In the genomic region with DNA sequence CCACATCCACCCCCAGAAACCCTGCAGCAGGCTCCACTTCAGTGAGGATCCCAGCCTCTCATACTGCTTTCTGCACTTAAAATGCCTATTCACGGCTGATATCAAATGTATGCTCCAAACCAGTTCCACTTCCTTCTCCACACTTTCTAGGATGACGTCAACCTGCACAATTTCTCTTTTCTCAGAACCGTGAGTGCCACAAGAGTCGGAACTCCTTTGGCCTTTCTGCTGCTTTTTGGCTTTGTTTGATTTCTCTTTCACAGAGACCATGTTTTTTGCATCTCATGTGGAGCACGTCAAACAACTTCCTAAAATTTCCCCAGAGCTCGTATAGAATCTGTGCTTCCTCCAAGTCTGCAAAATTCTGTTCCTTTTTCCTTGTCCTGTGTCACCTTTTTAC, we compare ENCODE assay signal across 17 cellular contexts.
DNase-seq lines count a peak whose midpoint lies in the region; ATAC-seq and TF ChIP-seq lines count a peak whose summit lies in the region.
"Had no signal": no experiment of that assay in that cellular context is flagged by ENCODE, and none has a peak within 500 bp of the region (broad histone marks: within the 10 kb centered on the region; RNA-seq: fewer than 3 reads in every experiment).

No MANE protein-coding gene starts in this region.

- no peaks in the 10 kb centered on the region for H3K36me3 Mint-ChIP-seq in activated B cell treated with CpG ODN at 0.5 μM for 24 hours (ENCODE audit: low read depth)
- H3K36me3 Mint-ChIP-seq: CD8-positive, alpha-beta T cell; natural killer cell had no signal

- DNase-seq in NCI-H345 (lab: John Stamatoyannopoulos, UW), result peak; percentile 14
- no peak for DNase-seq in NCI-H345 treated with DMSO at 0.1 percent for 48 hours (lab: John Stamatoyannopoulos, UW; ENCODE audit: unreplicated experiment)
- peak; percentile 56 for DNase-seq in NCI-H187 treated with DMSO at 0.1 percent for 48 hours (lab: John Stamatoyannopoulos, UW)
- no peak for DNase-seq in activated B cell treated with CpG ODN at 0.5 μM for 24 hours
- peak; percentile 9 for DNase-seq in sciatic nerve (ENCODE audit: low spot score)
- no peak for DNase-seq in coronary artery (ENCODE audit: low spot score)
- no peak for DNase-seq in breast epithelium (ENCODE audit: low spot score in 2 of 2)
- DNase-seq in NCI-H524 (lab: John Stamatoyannopoulos, UW), result no peak
- DNase-seq: 8988T; activated naive CD4-positive, alpha-beta T cell treated with Interleukin-2 at 50 U/mL for 16 hours; brain microvascular endothelial cell; CD8-positive, alpha-beta T cell; effector CD4-positive, alpha-beta T cell; natural killer cell; NCI-H2029 treated with DMSO at 0.1 percent for 48 hours; psoas muscle; WERI-Rb-1 had no signal

- H3K4me3 ChIP-seq in coronary artery (no peak overlapping the region), breast epithelium (no peak overlapping the region)
- H3K4me3 ChIP-seq: psoas muscle had no signal

- TF ChIP-seq POLR2A in breast epithelium (IDR thresholded peaks at IDR 0.05), result no peak

- no peaks in the 10 kb centered on the region for H3K36me3 ChIP-seq in breast epithelium
- H3K36me3 ChIP-seq: brain microvascular endothelial cell had no signal

- peak; percentile 71 for ATAC-seq in activated B cell treated with CpG ODN at 0.5 μM for 24 hours (ENCODE audit: low read depth)
- ATAC-seq in sciatic nerve, result peak; percentile 39
- ATAC-seq: CD8-positive, alpha-beta T cell; psoas muscle had no signal

- TF ChIP-seq CTCF in activated B cell treated with CpG ODN at 0.5 μM for 24 hours (IDR thresholded peaks at IDR 0.05) (no peak), coronary artery (IDR thresholded peaks at IDR 0.05) (no peak), breast epithelium (IDR thresholded peaks at IDR 0.05) (no peak)

- no peak overlapping the region for H3K27ac Mint-ChIP-seq in activated B cell treated with CpG ODN at 0.5 μM for 24 hours
- H3K27ac Mint-ChIP-seq: CD8-positive, alpha-beta T cell; natural killer cell had no signal

- H3K27me3 Mint-ChIP-seq in activated B cell treated with CpG ODN at 0.5 μM for 24 hours, result peaks cover 5% of the 10 kb centered on the region

- no peaks in the 10 kb centered on the region for H3K27me3 ChIP-seq in breast epithelium
- H3K27me3 ChIP-seq: brain microvascular endothelial cell had no signal

- H3K27ac ChIP-seq in coronary artery (no peak overlapping the region), breast epithelium (no peak overlapping the region)
- H3K27ac ChIP-seq: brain microvascular endothelial cell, psoas muscle, WERI-Rb-1 had no signal

- CTCF ChIA-PET in activated B cell treated with CpG ODN at 0.5 μM for 24 hours (lab: Charles Lee), result no interaction called here

- peaks cover 4 to 8% of the 10 kb centered on the region in 2 donors for H3K9me3 ChIP-seq in breast epithelium

- H3K4me1 ChIP-seq in breast epithelium, result no peaks in the 10 kb centered on the region
- H3K4me1 ChIP-seq: psoas muscle had no signal

- no peak overlapping the region for H3K4me3 Mint-ChIP-seq in activated B cell treated with CpG ODN at 0.5 μM for 24 hours
- H3K4me3 Mint-ChIP-seq: CD8-positive, alpha-beta T cell; natural killer cell had no signal

- POLR2A ChIA-PET in activated B cell treated with CpG ODN at 0.5 μM for 24 hours (lab: Charles Lee), result no interaction called here

- H3K9me3 Mint-ChIP-seq in activated B cell treated with CpG ODN at 0.5 μM for 24 hours, result no peaks in the 10 kb centered on the region
- H3K9me3 Mint-ChIP-seq: CD8-positive, alpha-beta T cell; natural killer cell had no signal

- intact Hi-C loops in activated B cell treated with CpG ODN at 0.5 μM for 24 hours (cut with micrococcal nuclease), result no loop called here
- intact Hi-C loops in sciatic nerve (cut with DNase I), result no loop called here
- intact Hi-C loops in breast epithelium (cut with DNase I; ENCODE audit: low total_unique reads), result no loop called here

- peaks cover 7% of the 10 kb centered on the region for H3K4me1 Mint-ChIP-seq in activated B cell treated with CpG ODN at 0.5 μM for 24 hours
- H3K4me1 Mint-ChIP-seq: natural killer cell had no signal

Comparison
In these comparisons a context has a peak if more than half of its experiments do, and no peak if none do; other contexts are left out.
1. DNase-seq: peak in NCI-H345 (single experiment), NCI-H187 treated with DMSO at 0.1 percent for 48 hours (single experiment) and sciatic nerve (single experiment); none in NCI-H345 treated with DMSO at 0.1 percent for 48 hours (single experiment), activated B cell treated with CpG ODN at 0.5 μM for 24 hours (single experiment), coronary artery (single experiment), breast epithelium (0 of 2) and NCI-H524 (0 of 2).